Comparison of ENCODE assay signal across 16 cellular contexts in the genomic region with DNA sequence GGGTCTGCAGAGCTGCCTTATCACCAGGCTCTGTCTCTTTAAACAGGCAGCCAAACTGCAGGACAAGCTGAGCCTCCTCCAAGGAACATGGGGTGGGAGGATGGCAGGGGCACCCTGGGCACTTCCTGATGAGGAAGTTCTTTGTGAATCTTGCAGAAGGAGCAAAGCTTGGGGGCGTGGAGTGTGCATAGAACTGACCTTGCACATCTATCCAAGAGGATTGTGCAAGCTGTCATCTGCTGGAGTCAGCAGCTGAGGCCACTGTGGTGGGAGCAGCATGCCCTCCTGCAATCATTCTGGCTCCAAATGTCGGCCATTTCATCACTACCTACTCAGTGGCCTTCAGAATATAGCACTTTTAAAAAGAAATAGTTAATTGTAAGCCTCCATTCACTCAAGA.
A peak's percentile ranks its signal among the peaks of the same experiment; 100 is the strongest.
DNase-seq lines count a peak whose midpoint lies in the region; ATAC-seq and TF ChIP-seq lines count a peak whose summit lies in the region.
"Had no signal": no experiment of that assay in that cellular context is flagged by ENCODE, and none has a peak within 500 bp of the region (broad histone marks: within the 10 kb centered on the region; RNA-seq: fewer than 3 reads in every experiment).

No MANE protein-coding gene starts in this region.

- no peak overlapping the region for H3K4me3 ChIP-seq in right cardiac atrium (ENCODE audit: low read length)
- no peak overlapping the region for H3K4me3 ChIP-seq in right atrium auricular region

- DNase-seq in right cardiac atrium (peak in 2 of 3 donors; percentile 16 to 53), right atrium auricular region (ENCODE audit: low spot score) (no peak), foreskin melanocyte (peak; percentile 5), sciatic nerve (ENCODE audit: low spot score) (no peak), HCEC 1CT (no peak)
- no peak for DNase-seq in stimulated activated naive CD4-positive, alpha-beta T cell (lab: John Stamatoyannopoulos, UW)
- DNase-seq: BE2C, EL, GF-D8, NCI-H1694 treated with DMSO at 0.1 percent for 48 hours, NCI-H2081 treated with DMSO at 0.1 percent for 48 hours, NCI-H446 treated with DMSO at 0.1 percent for 48 hours, NCI-H526 treated with DMSO at 0.1 percent for 48 hours, OCI-M1 had no signal

- TF ChIP-seq CTCF in right atrium auricular region (IDR thresholded peaks at IDR 0.05): no peak

- no peaks in the 10 kb centered on the region for H3K36me3 ChIP-seq in right atrium auricular region
- H3K36me3 ChIP-seq: BE2C had no signal

- intact Hi-C loops in right cardiac atrium (cut with DNase I) (no loop called here), sciatic nerve (cut with DNase I) (no loop called here)

- peak in 1 of 2 donors; percentile 36 for ATAC-seq in right cardiac atrium
- peak; percentile 50 for ATAC-seq in sciatic nerve
- ATAC-seq in GM21528 (IDR thresholded peaks at IDR 0.05; ENCODE audit: low FRiP score, unreplicated experiment): no peak
- ATAC-seq: SK-N-SH treated with all-trans-retinoic acid at 6 μM for 48 hours had no signal

- no peak overlapping the region for H3K27ac ChIP-seq in right cardiac atrium (ENCODE audit: low read length)
- no peak overlapping the region for H3K27ac ChIP-seq in right atrium auricular region

- no peaks in the 10 kb centered on the region for H3K9me3 ChIP-seq in right cardiac atrium (ENCODE audit: control insufficient read depth, low read length)
- no peaks in the 10 kb centered on the region for H3K9me3 ChIP-seq in right atrium auricular region
- H3K9me3 ChIP-seq: BE2C had no signal

- H3K27me3 ChIP-seq in right cardiac atrium (ENCODE audit: control insufficient read depth, insufficient read depth): no peaks in the 10 kb centered on the region
- no peaks in the 10 kb centered on the region for H3K27me3 ChIP-seq in right atrium auricular region
- H3K27me3 ChIP-seq: BE2C had no signal

- 33% methylated on average over 2 of the region's 2 CpGs for WGBS in right cardiac atrium

- no peaks in the 10 kb centered on the region for H3K4me1 ChIP-seq in right cardiac atrium (ENCODE audit: control insufficient read depth, insufficient read depth, low read length)
- no peaks in the 10 kb centered on the region for H3K4me1 ChIP-seq in right atrium auricular region
- H3K4me1 ChIP-seq: BE2C had no signal

Comparison
In these comparisons a context has a peak if more than half of its experiments do, and no peak if none do; other contexts are left out.
1. DNase-seq: peak in right cardiac atrium (2 of 3) and foreskin melanocyte (single experiment); none in right atrium auricular region (single experiment), sciatic nerve (single experiment), stimulated activated naive CD4-positive, alpha-beta T cell (0 of 6) and HCEC 1CT (single experiment).